12 cellular contexts compared by ENCODE assay signal in genomic region chr11:64746486-64746885, GRCh38. TPM values are rescaled to one million over a fixed set of nuclear protein-coding genes. Genes with fewer than 3 reads are reported as not detected.
DNase-seq lines count a peak whose midpoint lies in the region; ATAC-seq and TF ChIP-seq lines count a peak whose summit lies in the region.
"Had no signal": no experiment of that assay in that cellular context is flagged by ENCODE, and none has a peak within 500 bp of the region (broad histone marks: within the 10 kb centered on the region; RNA-seq: fewer than 3 reads in every experiment).

No MANE protein-coding gene starts in this region.

- intact Hi-C loops in psoas muscle (cut with DNase I), result no loop called here

- peaks cover 4% of the 10 kb centered on the region for H3F3A ChIP-seq in Loucy (ENCODE audit: low read depth)

- 77 to 78% methylated on average over 10 of the region's 10 CpGs for WGBS in esophagus, 2 donors
- 21 to 34% (median 28%) methylated on average over 10 of the region's 10 CpGs for WGBS in psoas muscle, 3 donors

- no peak overlapping the region for H2AFZ ChIP-seq in Loucy (ENCODE audit: low read length)

- H3K4me1 ChIP-seq in CD4-positive, CD25-positive, alpha-beta regulatory T cell (ENCODE audit: control insufficient read depth, insufficient read depth, low read length, poor library complexity, severe bottlenecking), result peaks cover 50% of the 10 kb centered on the region
- H3K4me1 ChIP-seq in Loucy (ENCODE audit: insufficient read depth, low read length, poor library complexity, severe bottlenecking) (peaks cover 46% of the 10 kb centered on the region), esophagus (ENCODE audit: control insufficient read depth in 2 of 2, insufficient read depth in 2 of 2, low read length in 1 of 2) (peaks cover 0 to 12% of the 10 kb centered on the region in 2 donors), psoas muscle (peaks cover 44% of the 10 kb centered on the region)

- H3K9ac ChIP-seq in Loucy (ENCODE audit: low read depth, low read length, poor library complexity, severe bottlenecking), result peak overlapping the region; percentile 99
- H3K9ac ChIP-seq: KMS-11 had no signal

- H3K4me2 ChIP-seq in Loucy (ENCODE audit: low read depth, low read length, poor library complexity, severe bottlenecking), result peak overlapping the region; percentile 95

- no peak for ATAC-seq in CD4-positive, CD25-positive, alpha-beta regulatory T cell (ENCODE audit: low read depth in 2 of 2)
- ATAC-seq in psoas muscle, result peak in 2 of 4 donors; percentile 7 to 11
- ATAC-seq in HG03097 (IDR thresholded peaks at IDR 0.05; ENCODE audit: low FRiP score, unreplicated experiment), result no peak
- ATAC-seq in HG02759 (IDR thresholded peaks at IDR 0.05; ENCODE audit: unreplicated experiment), result no peak

- H3K9me3 ChIP-seq in CD4-positive, CD25-positive, alpha-beta regulatory T cell (ENCODE audit: control insufficient read depth in 2 of 2, low read length in 2 of 2), result no peaks in the 10 kb centered on the region
- H3K9me3 ChIP-seq in Loucy (ENCODE audit: insufficient read depth, low read depth, low read length), result no peaks in the 10 kb centered on the region
- H3K9me3 ChIP-seq in esophagus (ENCODE audit: control insufficient read depth in 2 of 2, insufficient read depth in 1 of 2, low read depth in 1 of 2, low read length in 1 of 2), result no peaks in the 10 kb centered on the region
- no peaks in the 10 kb centered on the region for H3K9me3 ChIP-seq in psoas muscle
- H3K9me3 ChIP-seq: Caco-2, SJCRH30 had no signal

- H3K9me3 Mint-ChIP-seq in CD4-positive, CD25-positive, alpha-beta regulatory T cell, result peaks cover 0 to 1% (median 0%) of the 10 kb centered on the region in 7 donors
- H3K9me3 Mint-ChIP-seq: stimulated activated naive CD8-positive, alpha-beta T cell treated with anti-CD3 and anti-CD28 coated beads, Interleukin-15, Interleukin-2, amounts not matched to agents 100 ng/mL and 50 ng/mL, for 24 hours had no signal

- H4K20me1 ChIP-seq in Loucy (ENCODE audit: insufficient read depth, low read length, poor library complexity, severe bottlenecking), result peaks cover 7% of the 10 kb centered on the region

- H3K4me1 Mint-ChIP-seq in CD4-positive, CD25-positive, alpha-beta regulatory T cell, result peaks cover 5 to 47% (median 27%) of the 10 kb centered on the region in 4 donors

- H3K27me3 Mint-ChIP-seq in CD4-positive, CD25-positive, alpha-beta regulatory T cell, result peaks cover 5% of the 10 kb centered on the region

- H3K79me2 ChIP-seq in Loucy (ENCODE audit: insufficient read depth, low read length), result peaks cover 25% of the 10 kb centered on the region

- H3K4me3 ChIP-seq in CD4-positive, CD25-positive, alpha-beta regulatory T cell (ENCODE audit: low read depth, low read length), result no peak overlapping the region
- H3K4me3 ChIP-seq in Loucy (ENCODE audit: low read length, poor library complexity, severe bottlenecking), result peak overlapping the region; percentile 91
- H3K4me3 ChIP-seq in esophagus (ENCODE audit: low read depth in 1 of 2, low read length in 2 of 2), result no peak overlapping the region
- H3K4me3 ChIP-seq in psoas muscle, result peak overlapping the region; percentile 76

- DNase-seq in CD4-positive, CD25-positive, alpha-beta regulatory T cell, result no peak
- peak in 1 of 2 donors; percentile 67 for DNase-seq in psoas muscle
- no peak for DNase-seq in AML-193 (lab: John Stamatoyannopoulos, UW)
- DNase-seq in germinal center (ENCODE audit: low spot score), result no peak

- H3K9me2 ChIP-seq in Loucy (replicated peaks; ENCODE audit: low read depth, low read length), result no peaks in the 10 kb centered on the region

- TF ChIP-seq CTCF in Loucy (conservative IDR thresholded peaks at IDR 0.05; ENCODE audit: low read length) (no peak), psoas muscle (IDR thresholded peaks at IDR 0.05) (no peak)

- peaks cover 3% of the 10 kb centered on the region for H3K36me3 ChIP-seq in CD4-positive, CD25-positive, alpha-beta regulatory T cell (ENCODE audit: control insufficient read depth, insufficient read depth, low read length)
- H3K36me3 ChIP-seq in Loucy (ENCODE audit: insufficient read depth, low read length) (no peaks in the 10 kb centered on the region), esophagus (ENCODE audit: control insufficient read depth in 2 of 2, insufficient read depth in 2 of 2, low read length in 1 of 2) (no peaks in the 10 kb centered on the region), psoas muscle (ENCODE audit: insufficient read depth in 1 of 2, low read depth in 1 of 2) (peaks cover 0 to 49% of the 10 kb centered on the region in 2 donors)
- H3K36me3 ChIP-seq: SJCRH30 had no signal

- H3K4me3 Mint-ChIP-seq in CD4-positive, CD25-positive, alpha-beta regulatory T cell, result peak overlapping the region; percentile 65 to 94 (median 76)

- no peaks in the 10 kb centered on the region for H3K27me3 ChIP-seq in CD4-positive, CD25-positive, alpha-beta regulatory T cell (ENCODE audit: control insufficient read depth, insufficient read depth, low read length)
- H3K27me3 ChIP-seq in Loucy (ENCODE audit: insufficient read depth, low read length, poor library complexity, severe bottlenecking) (no peaks in the 10 kb centered on the region), esophagus (ENCODE audit: control insufficient read depth in 1 of 2, insufficient read depth in 2 of 2, low read length in 2 of 2) (no peaks in the 10 kb centered on the region), psoas muscle (ENCODE audit: insufficient read depth in 3 of 3, low read length in 2 of 3) (no peaks in the 10 kb centered on the region)

- peak overlapping the region; percentile 43 to 99 (median 89) for H3K27ac Mint-ChIP-seq in CD4-positive, CD25-positive, alpha-beta regulatory T cell
- H3K27ac Mint-ChIP-seq: stimulated activated naive CD8-positive, alpha-beta T cell treated with anti-CD3 and anti-CD28 coated beads, Interleukin-15, Interleukin-2, amounts not matched to agents 100 ng/mL and 50 ng/mL, for 24 hours had no signal

- peaks cover 9% of the 10 kb centered on the region for H3K36me3 Mint-ChIP-seq in CD4-positive, CD25-positive, alpha-beta regulatory T cell

- H3K27ac ChIP-seq in CD4-positive, CD25-positive, alpha-beta regulatory T cell (ENCODE audit: insufficient read depth, low read length, poor library complexity, severe bottlenecking), result peak overlapping the region; percentile 93
- H3K27ac ChIP-seq in esophagus (ENCODE audit: low read depth in 2 of 2, low read length in 1 of 2) (peak overlapping the region; percentile 77 to 80), psoas muscle (peak overlapping the region; percentile 82)
- H3K27ac ChIP-seq: KMS-11, SJCRH30 had no signal

RNA-seq across cellular contexts. Expression of gene RASGRP2, which starts 2.5 kb away (rescaled TPM):
- total RNA-seq in CD4-positive, CD25-positive, alpha-beta regulatory T cell, result 570 TPM
- 100 to 1,000 TPM; 140 to 170 (median 157) TPM for polyA plus RNA-seq in CD4-positive, CD25-positive, alpha-beta regulatory T cell
- polyA plus RNA-seq in esophagus (10 to 100 TPM in 1 of 2 donors, 1 to 10 TPM in 1; 7.9 to 13.0 TPM), psoas muscle (10 to 100 TPM in 1 of 3 donors, 1 to 10 TPM in 2; 6.5 to 14.7 (median 9.1) TPM)
- total RNA-seq in psoas muscle, result 1 to 10 TPM; 2.6 to 8.6 (median 6.0) TPM

RNA-seq across cellular contexts. Expression of gene PYGM, which starts 13.3 kb away (rescaled TPM):
- total RNA-seq in CD4-positive, CD25-positive, alpha-beta regulatory T cell, result 10.9 TPM
- under 1 TPM in 2 of 4 donors, not detected in 2; 0.17 to 0.43 TPM for polyA plus RNA-seq in CD4-positive, CD25-positive, alpha-beta regulatory T cell
- 1 to 10 TPM; 1.2 to 1.7 TPM for polyA plus RNA-seq in esophagus
- 1,000 to 10,000 TPM; 1,536 to 2,203 (median 1,794) TPM for total RNA-seq in psoas muscle
- 1,000 to 10,000 TPM in 2 of 3 donors, 100 to 1,000 TPM in 1; 511 to 1,840 (median 1,729) TPM for polyA plus RNA-seq in psoas muscle

RNA-seq across cellular contexts. Expression of gene NRXN2, which starts 23.5 kb away (rescaled TPM):
- 0.42 TPM for total RNA-seq in CD4-positive, CD25-positive, alpha-beta regulatory T cell
- not detected for polyA plus RNA-seq in CD4-positive, CD25-positive, alpha-beta regulatory T cell
- polyA plus RNA-seq in esophagus (under 1 TPM; 0.24 to 0.44 TPM), psoas muscle (1 to 10 TPM in 1 of 3 donors, under 1 TPM in 2; 0.44 to 1.9 (median 0.60) TPM)
- 1 to 10 TPM; 1.4 to 5.2 (median 3.5) TPM for total RNA-seq in psoas muscle

RNA-seq across cellular contexts. Expression of gene SF1, which starts 31.9 kb away (rescaled TPM):
- 1,361 TPM for total RNA-seq in CD4-positive, CD25-positive, alpha-beta regulatory T cell
- polyA plus RNA-seq in CD4-positive, CD25-positive, alpha-beta regulatory T cell, result 100 to 1,000 TPM in 1 of 4 donors, 10 to 100 TPM in 3; 75.0 to 100 (median 89.3) TPM
- polyA plus RNA-seq in esophagus (10 to 100 TPM; 79.0 to 88.0 TPM), psoas muscle (10 to 100 TPM; 56.2 to 89.6 (median 65.4) TPM)
- 100 to 1,000 TPM; 150 to 210 (median 184) TPM for total RNA-seq in psoas muscle

RNA-seq across cellular contexts. Expression of gene MAP4K2, which starts 56.5 kb away (rescaled TPM):
- 85.0 TPM for total RNA-seq in CD4-positive, CD25-positive, alpha-beta regulatory T cell
- polyA plus RNA-seq in CD4-positive, CD25-positive, alpha-beta regulatory T cell, result 10 to 100 TPM; 31.5 to 39.5 (median 34.8) TPM
- polyA plus RNA-seq in esophagus, result 1 to 10 TPM; 4.7 to 7.5 TPM
- total RNA-seq in psoas muscle, result 1 to 10 TPM; 3.0 to 6.7 (median 4.0) TPM
- 1 to 10 TPM; 4.5 to 6.1 (median 5.6) TPM for polyA plus RNA-seq in psoas muscle

Comparison
In these comparisons a context has a peak if more than half of its experiments do, and no peak if none do; other contexts are left out.
1. H3K4me3 ChIP-seq: peak in Loucy (single experiment) and psoas muscle (single experiment); none in CD4-positive, CD25-positive, alpha-beta regulatory T cell (single experiment) and esophagus (0 of 2).
2. RNA of gene RASGRP2, which starts 2.5 kb away (polyA plus RNA-seq): 140 to 170 TPM in CD4-positive, CD25-positive, alpha-beta regulatory T cell; 7.9 to 13.0 TPM in esophagus and 6.5 to 14.7 TPM in psoas muscle; every median in the first group is over 4 times any median in the second.
3. RNA of gene PYGM, which starts 13.3 kb away (polyA plus RNA-seq): 511 to 1,840 TPM in psoas muscle; 1.2 to 1.7 TPM in esophagus and 0.17 to 0.43 TPM in CD4-positive, CD25-positive, alpha-beta regulatory T cell; every median in the first group is over 100 times any median in the second.
4. Peak in every context shown above with its lines, with median percentiles within 50 percentile points of each other: H3K27ac ChIP-seq.